In the genomic region with DNA sequence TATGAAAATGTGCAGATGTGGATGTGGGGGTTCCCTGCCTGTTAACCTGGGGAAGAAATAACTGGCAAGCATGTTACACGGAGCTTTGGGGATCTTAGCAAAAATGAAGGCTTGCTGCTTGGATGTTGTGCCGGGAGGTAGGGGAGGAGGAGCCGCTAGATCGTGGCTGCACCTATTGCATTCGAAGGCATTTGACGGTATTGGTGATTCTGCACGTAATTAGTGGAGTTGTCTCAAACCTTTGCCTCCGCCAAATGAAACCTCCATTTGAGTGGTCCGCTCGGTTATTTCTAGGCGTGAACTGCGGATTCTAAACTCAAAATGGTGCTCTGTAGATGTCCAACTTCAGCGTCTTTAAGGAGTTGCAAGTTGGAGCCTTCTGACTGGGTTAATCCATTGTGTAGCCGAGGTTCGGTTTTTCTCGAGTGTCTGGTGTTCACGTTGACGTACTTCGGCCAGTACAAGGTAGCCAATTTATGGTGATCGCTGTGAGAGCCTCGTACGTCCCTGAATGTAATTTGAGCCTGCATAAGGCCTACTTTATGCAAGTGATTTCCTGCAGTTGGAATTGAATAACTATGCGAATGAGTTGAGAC, we compare ENCODE assay signal across 8 cellular contexts. TPM values are rescaled to one million over a fixed set of nuclear protein-coding genes. Genes with fewer than 3 reads are reported as not detected.
DNase-seq lines count a peak whose midpoint lies in the region; ATAC-seq and TF ChIP-seq lines count a peak whose summit lies in the region.

No MANE protein-coding gene starts in this region.

- H2BK20ac ChIP-seq in IMR-90 (ENCODE audit: low read depth, low read length), result no peak overlapping the region

- no peak overlapping the region for H4K8ac ChIP-seq in IMR-90 (ENCODE audit: low read depth in 2 of 2, low read length in 2 of 2)

- intact Hi-C loops in IMR-90 (cut with micrococcal nuclease), result loop anchor here (2.0 to 5.0 kb wide), 2 partner anchors 41 to 418 kb away; no protein-coding TSS in a partner anchor

- H2BK5ac ChIP-seq in IMR-90 (ENCODE audit: low read depth, low read length, poor library complexity, severe bottlenecking), result no peak overlapping the region

- H3K27ac Mint-ChIP-seq in activated CD4-positive, alpha-beta memory T cell treated with anti-CD3 and anti-CD28 coated beads, Interleukin-2, amount 10 ng/mL, durations not matched to agents 7 days and 5 days, result peak overlapping the region; percentile 61
- H3K27ac Mint-ChIP-seq in progenitor cell of endocrine pancreas, result peak overlapping the region; percentile 92

- no TSS peak for BruUV-seq in IMR-90 (replicated peaks; lab: Mats Ljungman, UMichigan)

- H3K4me3 ChIP-seq in AG04450 (ENCODE audit: low read depth, low read length), result peak overlapping the region; percentile 77
- H3K4me3 ChIP-seq in IMR-90 (ENCODE audit: insufficient read depth, low read depth, low read length), result peak overlapping the region; percentile 54
- H3K4me3 ChIP-seq in fibroblast of pulmonary artery (replicated peaks; ENCODE audit: low read depth, low read length), result peak overlapping the region; percentile 62

- TF ChIP-seq POLR2A in IMR-90 (IDR thresholded peaks at IDR 0.05; ENCODE audit: low read depth, low read length), result no peak

- TF ChIP-seq CTCF in AG04450 (IDR thresholded peaks at IDR 0.05; ENCODE audit: low read depth, low read length) (no peak), IMR-90 (conservative IDR thresholded peaks at IDR 0.05; ENCODE audit: low read depth, low read length) (no peak), fibroblast of pulmonary artery (IDR thresholded peaks at IDR 0.05; ENCODE audit: low read length, missing control alignments) (no peak), progenitor cell of endocrine pancreas (IDR thresholded peaks at IDR 0.05; ENCODE audit: unreplicated experiment) (no peak)

- POLR2A ChIA-PET in AG04450 (lab: Yijun Ruan, JAX), result no interaction called here
- POLR2A ChIA-PET in IMR-90 (lab: Charles Lee; ENCODE audit: unreplicated experiment), result no interaction called here
- POLR2A ChIA-PET in activated CD4-positive, alpha-beta memory T cell treated with anti-CD3 and anti-CD28 coated beads, Interleukin-2, amount 10 ng/mL, durations not matched to agents 7 days and 5 days (lab: Charles Lee), result interaction anchor here (0.7 to 2.9 kb wide), 3 partner anchors 116 to 315 kb away, joined by 3 to 30 read pairs (median 4); no protein-coding TSS in a partner anchor

- H4K5ac ChIP-seq in IMR-90 (ENCODE audit: low read depth, low read length), result no peak overlapping the region

- no peak overlapping the region for H2AK5ac ChIP-seq in IMR-90 (ENCODE audit: low read depth, low read length)

- no peak overlapping the region for H3K4ac ChIP-seq in IMR-90 (ENCODE audit: low read depth, low read length)

- 0 out of 2 replicates have a peak overlapping the region, but pooled peaks have one; percentile 35 for H3K14ac ChIP-seq in IMR-90 (replicated peaks; ENCODE audit: low read depth, low read length)

- no peak overlapping the region for H2BK120ac ChIP-seq in IMR-90 (ENCODE audit: low read depth, low read length)

- H3K4me2 ChIP-seq in IMR-90 (ENCODE audit: low read depth, low read length), result peak overlapping the region; percentile 95

- no peaks in the 10 kb centered on the region for H3K9me3 Mint-ChIP-seq in activated CD4-positive, alpha-beta memory T cell treated with anti-CD3 and anti-CD28 coated beads, Interleukin-2, amount 10 ng/mL, durations not matched to agents 7 days and 5 days
- H3K9me3 Mint-ChIP-seq in progenitor cell of endocrine pancreas (ENCODE audit: low read depth), result no peaks in the 10 kb centered on the region

- H3K27me3 Mint-ChIP-seq in activated CD4-positive, alpha-beta memory T cell treated with anti-CD3 and anti-CD28 coated beads, Interleukin-2, amount 10 ng/mL, durations not matched to agents 7 days and 5 days, result peaks cover 32% of the 10 kb centered on the region
- peaks cover 27% of the 10 kb centered on the region for H3K27me3 Mint-ChIP-seq in progenitor cell of endocrine pancreas

- 11% methylated on average over 14 of the region's 23 CpGs; no CpG with 5 or more reads in 1 of the 2 experiments for WGBS in IMR-90 (ENCODE audit: extremely low coverage in 2 of 2, insufficient read length in 1 of 2), 2 experiments

- H3K79me1 ChIP-seq in IMR-90 (ENCODE audit: low read depth in 1 of 2, low read length in 2 of 2), result peaks cover 23 to 48% of the 10 kb centered on the region in 2 experiments

- no peak overlapping the region for H3K56ac ChIP-seq in IMR-90 (ENCODE audit: extremely low read depth, insufficient read depth, low read length)

- in situ Hi-C loops in IMR-90 (cut with MboI; ENCODE audit: low sequenced_read_pairs), result no loop called here

- H3K18ac ChIP-seq in IMR-90 (ENCODE audit: low read depth, low read length), result no peak overlapping the region

- ATAC-seq in IMR-90 (ENCODE audit: low read depth) (no peak), GM21825 (IDR thresholded peaks at IDR 0.05; ENCODE audit: unreplicated experiment) (no peak)

- H3K9ac ChIP-seq in IMR-90 (ENCODE audit: low read depth, low read length), result peak overlapping the region; percentile 10; the same call in 1 of the 2 replicates

- peak overlapping the region; percentile 75 for H3K4me3 Mint-ChIP-seq in activated CD4-positive, alpha-beta memory T cell treated with anti-CD3 and anti-CD28 coated beads, Interleukin-2, amount 10 ng/mL, durations not matched to agents 7 days and 5 days
- peak overlapping the region; percentile 84 for H3K4me3 Mint-ChIP-seq in progenitor cell of endocrine pancreas (ENCODE audit: low read depth)

- TF ChIP-seq RAD21 in IMR-90 (IDR thresholded peaks at IDR 0.05; ENCODE audit: low read length), result no peak

- H3K9me3 ChIP-seq in AG04450 (ENCODE audit: control insufficient read depth, insufficient read depth, low read length) (peaks cover 2% of the 10 kb centered on the region; the same call in 1 of the 2 replicates), IMR-90 (ENCODE audit: control insufficient read depth, insufficient read depth, low read length) (no peaks in the 10 kb centered on the region)

- H2BK15ac ChIP-seq in IMR-90 (ENCODE audit: low read depth, low read length), result no peak overlapping the region

- H2AFZ ChIP-seq in IMR-90 (replicated peaks; ENCODE audit: low read length, poor library complexity), result peak overlapping the region; percentile 94

- CTCF ChIA-PET in AG04450 (lab: Charles Lee) (no interaction called here), IMR-90 (lab: Yijun Ruan, JAX) (no interaction called here)
- CTCF ChIA-PET in activated CD4-positive, alpha-beta memory T cell treated with anti-CD3 and anti-CD28 coated beads, Interleukin-2, amount 10 ng/mL, durations not matched to agents 7 days and 5 days (lab: Charles Lee), result interaction anchor here (0.6 kb wide), 2 partner anchors 10 to 54 kb away, joined by 3 read pairs; no protein-coding TSS in a partner anchor

- H3K4me1 ChIP-seq in IMR-90 (ENCODE audit: control insufficient read depth, insufficient read depth, low read length), result no peaks in the 10 kb centered on the region; the same call in 1 of the 2 replicates

- dilution Hi-C loops in IMR-90 (cut with HindIII; ENCODE audit: low sequenced_read_pairs, unreplicated experiment), result no loop called here

- H3K23ac ChIP-seq in IMR-90 (ENCODE audit: low read depth, low read length), result peak overlapping the region; percentile 93

- no peak overlapping the region for H3K27ac ChIP-seq in AG04450 (ENCODE audit: low read depth, low read length)
- no peak overlapping the region for H3K27ac ChIP-seq in IMR-90 (ENCODE audit: insufficient read depth, low read length)

- H4K91ac ChIP-seq in IMR-90 (ENCODE audit: insufficient read depth, low read depth, low read length), result no peak overlapping the region

- H4K20me1 ChIP-seq in IMR-90 (ENCODE audit: insufficient read depth, low read length), result peaks cover 32% of the 10 kb centered on the region; the same call in 1 of the 2 replicates

- peaks cover 11% of the 10 kb centered on the region for H3K36me3 Mint-ChIP-seq in activated CD4-positive, alpha-beta memory T cell treated with anti-CD3 and anti-CD28 coated beads, Interleukin-2, amount 10 ng/mL, durations not matched to agents 7 days and 5 days (ENCODE audit: low read depth)
- H3K36me3 Mint-ChIP-seq in progenitor cell of endocrine pancreas (ENCODE audit: insufficient read depth), result peaks cover 1% of the 10 kb centered on the region

- H3K4me1 Mint-ChIP-seq in activated CD4-positive, alpha-beta memory T cell treated with anti-CD3 and anti-CD28 coated beads, Interleukin-2, amount 10 ng/mL, durations not matched to agents 7 days and 5 days, result peaks cover 38% of the 10 kb centered on the region
- peaks cover 15% of the 10 kb centered on the region for H3K4me1 Mint-ChIP-seq in progenitor cell of endocrine pancreas (ENCODE audit: low read depth)

- H3K27me3 ChIP-seq in AG04450 (ENCODE audit: control insufficient read depth, insufficient read depth, low read length) (peaks cover 18% of the 10 kb centered on the region), IMR-90 (ENCODE audit: control insufficient read depth, insufficient read depth, low read length) (peaks cover 22% of the 10 kb centered on the region)

- no peak for DNase-seq in AG04450 (ENCODE audit: low read depth, low spot score)
- DNase-seq in IMR-90, result peak; percentile 60
- DNase-seq in activated CD4-positive, alpha-beta memory T cell treated with anti-CD3 and anti-CD28 coated beads, Interleukin-2, amount 10 ng/mL, durations not matched to agents 7 days and 5 days, result no peak
- DNase-seq in fibroblast of pulmonary artery (ENCODE audit: low read depth), result peak; percentile 28
- no peak for DNase-seq in progenitor cell of endocrine pancreas (ENCODE audit: low spot score, unreplicated experiment)
- no peak for DNase-seq in SKM-1 treated with dmso at 0.1 percent for 144 hours (lab: John Stamatoyannopoulos, UW; ENCODE audit: unreplicated experiment)
- no peak for DNase-seq in HPDE6-E6E7 (ENCODE audit: extremely low spot score)

- H3K9me1 ChIP-seq in IMR-90 (ENCODE audit: insufficient read depth, low read length), result peaks cover 15% of the 10 kb centered on the region

- H3K36me3 ChIP-seq in IMR-90 (ENCODE audit: control insufficient read depth, insufficient read depth, low read length), result no peaks in the 10 kb centered on the region

- no peak overlapping the region for H2AK9ac ChIP-seq in IMR-90 (replicated peaks; ENCODE audit: low read depth, low read length, poor library complexity)

RNA-seq across cellular contexts. Expression of gene TNRC6C, which starts 1.5 kb away (rescaled TPM):
- polyA plus RNA-seq in AG04450 (2011; rRNA removed), result 1.2 and 2.2 TPM in 2 replicates
- 12.2 and 12.6 TPM in 2 replicates for polyA minus RNA-seq in AG04450 (2011; rRNA and poly(A)+ RNA removed)
- 2.7 and 3.6 TPM in 2 replicates for total RNA-seq in IMR-90 (2012; rRNA removed)
- polyA plus RNA-seq in IMR-90 (2012; rRNA removed), result 1.6 and 1.9 TPM in 2 replicates
- polyA plus RNA-seq in IMR-90 (2012; cell fraction: cytosol; rRNA removed), result 0.61 and 1.1 TPM in 2 replicates
- polyA plus RNA-seq in IMR-90 (2012; cell fraction: nucleus; rRNA removed; ENCODE audit: low replicate concordance), result 3.7 and 3.8 TPM in 2 replicates
- total RNA-seq in activated CD4-positive, alpha-beta memory T cell treated with anti-CD3 and anti-CD28 coated beads, Interleukin-2, amount 10 ng/mL, durations not matched to agents 7 days and 5 days, result 10 to 100 TPM; 25.5 to 26.7 TPM
- total RNA-seq in progenitor cell of endocrine pancreas, result 37.4 and 38.3 TPM in 2 replicates

Comparison
In these comparisons a context has a peak if more than half of its experiments do, and no peak if none do; other contexts are left out.
1. DNase-seq: peak in IMR-90 (single experiment) and fibroblast of pulmonary artery (single experiment); none in AG04450 (single experiment), activated CD4-positive, alpha-beta memory T cell treated with anti-CD3 and anti-CD28 coated beads, Interleukin-2, amount 10 ng/mL, durations not matched to agents 7 days and 5 days (single experiment), progenitor cell of endocrine pancreas (single experiment), SKM-1 treated with dmso at 0.1 percent for 144 hours (single experiment) and HPDE6-E6E7 (single experiment).
2. Peak in every context shown above with its lines, with median percentiles within 50 percentile points of each other: H3K4me3 ChIP-seq.